Comparison of ENCODE assay signal across 10 cellular contexts in genomic region chr3:126607214-126607908, GRCh38.
DNase-seq lines count a peak whose midpoint lies in the region; ATAC-seq and TF ChIP-seq lines count a peak whose summit lies in the region.
"Had no signal": no experiment of that assay in that cellular context is flagged by ENCODE, and none has a peak within 500 bp of the region (broad histone marks: within the 10 kb centered on the region; RNA-seq: fewer than 3 reads in every experiment).

No MANE protein-coding gene starts in this region.

- peaks cover 3% of the 10 kb centered on the region for H3K27me3 Mint-ChIP-seq in activated T-cell treated with anti-CD3 and anti-CD28 coated beads, Interleukin-2, amount 50 U/mL, for 24 hours
- H3K27me3 Mint-ChIP-seq: CD4-positive, alpha-beta T cell had no signal

- peak overlapping the region; percentile 19 for H3K27ac Mint-ChIP-seq in activated T-cell treated with anti-CD3 and anti-CD28 coated beads, Interleukin-2, amount 50 U/mL, for 24 hours
- H3K27ac Mint-ChIP-seq: CD4-positive, alpha-beta T cell had no signal

- H3K9me3 Mint-ChIP-seq in activated T-cell treated with anti-CD3 and anti-CD28 coated beads, Interleukin-2, amount 50 U/mL, for 24 hours, result no peaks in the 10 kb centered on the region
- H3K9me3 Mint-ChIP-seq: CD4-positive, alpha-beta T cell had no signal

- TF ChIP-seq POLR2A in erythroblast (IDR thresholded peaks at IDR 0.05; ENCODE audit: low read length), result no peak

- no peak for DNase-seq in activated T-cell treated with anti-CD3 and anti-CD28 coated beads, Interleukin-2, amount 50 U/mL, for 24 hours
- no peak for DNase-seq in activated T-cell treated with anti-CD3 and anti-CD28 coated beads, Interleukin-2, amount 50 U/mL, for 1 hour
- DNase-seq in OCI-M1 (lab: John Stamatoyannopoulos, UW), result peak; percentile 21
- DNase-seq in erythroblast (lab: John Stamatoyannopoulos, UW), result peak; percentile 69 to 76
- DNase-seq in stimulated activated CD8-positive, alpha-beta memory T cell treated with anti-CD3 and anti-CD28 coated beads, Interleukin-12 subunit alpha, Interleukin-12 subunit beta, amount 100 ng/mL, for 1 hour (ENCODE audit: low read depth), result peak; percentile 8
- no peak for DNase-seq in DMS153 treated with DMSO at 0.1 percent for 48 hours (lab: John Stamatoyannopoulos, UW; ENCODE audit: unreplicated experiment)
- DNase-seq in retina, result no peak
- DNase-seq: NCI-H1436 had no signal

- peaks cover 23% of the 10 kb centered on the region for H3K36me3 Mint-ChIP-seq in activated T-cell treated with anti-CD3 and anti-CD28 coated beads, Interleukin-2, amount 50 U/mL, for 24 hours (ENCODE audit: low read depth)

- no peak for ATAC-seq in HG03521 (IDR thresholded peaks at IDR 0.05; ENCODE audit: unreplicated experiment)

- H3K4me1 Mint-ChIP-seq in activated T-cell treated with anti-CD3 and anti-CD28 coated beads, Interleukin-2, amount 50 U/mL, for 24 hours (ENCODE audit: low read depth), result peaks cover 9% of the 10 kb centered on the region

- H3K4me3 Mint-ChIP-seq in activated T-cell treated with anti-CD3 and anti-CD28 coated beads, Interleukin-2, amount 50 U/mL, for 24 hours, result no peak overlapping the region
- H3K4me3 Mint-ChIP-seq: CD4-positive, alpha-beta T cell had no signal

Comparison
In these comparisons a context has a peak if more than half of its experiments do, and no peak if none do; other contexts are left out.
1. DNase-seq: peak in OCI-M1 (single experiment), erythroblast (2 of 2) and stimulated activated CD8-positive, alpha-beta memory T cell treated with anti-CD3 and anti-CD28 coated beads, Interleukin-12 subunit alpha, Interleukin-12 subunit beta, amount 100 ng/mL, for 1 hour (single experiment); none in activated T-cell treated with anti-CD3 and anti-CD28 coated beads, Interleukin-2, amount 50 U/mL, for 24 hours (single experiment), activated T-cell treated with anti-CD3 and anti-CD28 coated beads, Interleukin-2, amount 50 U/mL, for 1 hour (single experiment), DMS153 treated with DMSO at 0.1 percent for 48 hours (single experiment) and retina (single experiment).